Comparison of ENCODE assay signal across 8 cellular contexts in genomic region chr3:42804113-42804830, GRCh38. TPM values are rescaled to one million over a fixed set of nuclear protein-coding genes. Genes with fewer than 3 reads are reported as not detected.
DNase-seq lines count a peak whose midpoint lies in the region; ATAC-seq and TF ChIP-seq lines count a peak whose summit lies in the region.

TSS of gene HIGD1A (minus strand) at chr3:42804490. CDS start at chr3:42794253, 10,237 bp downstream.

- H3F3A ChIP-seq in PC-9 (ENCODE audit: insufficient read depth, low read depth): peaks cover 7% of the 10 kb centered on the region; the same call in 1 of the 2 replicates

- H3K79me2 ChIP-seq in PC-9 (ENCODE audit: low read depth): peaks cover 47% of the 10 kb centered on the region

- BruUV-seq in PC-9 (replicated peaks; lab: Mats Ljungman, UMichigan): no TSS peak

- POLR2A ChIA-PET in PC-9 (lab: Charles Lee; ENCODE audit: unreplicated experiment): interaction anchor here (0.5 to 0.6 kb wide), 2 partner anchors 16 to 644 kb away, joined by 20 to 24 read pairs; no protein-coding TSS in a partner anchor

- peaks cover 24% of the 10 kb centered on the region for H3K4me1 ChIP-seq in PC-9 (replicated peaks; ENCODE audit: insufficient read depth)
- H3K4me1 ChIP-seq in mucosa of rectum (ENCODE audit: control insufficient read depth in 2 of 2, insufficient read depth in 2 of 2, low read length in 2 of 2): peaks cover 12 to 21% of the 10 kb centered on the region in 2 donors

- no peaks in the 10 kb centered on the region for H3K9me2 ChIP-seq in PC-9 (ENCODE audit: insufficient read depth)

- CTCF ChIA-PET in PC-9 (lab: Charles Lee): no interaction called here

- peak within 1 kb of the TSS; percentile 99 for H2AFZ ChIP-seq in PC-9

- H3K36me3 ChIP-seq in PC-9 (ENCODE audit: low read depth): no peaks in the 10 kb centered on the region
- no peaks in the 10 kb centered on the region for H3K36me3 ChIP-seq in mucosa of rectum (ENCODE audit: control insufficient read depth in 2 of 2, insufficient read depth in 2 of 2, low read length in 2 of 2)

- peak within 1 kb of the TSS; percentile 99 for H3K4me2 ChIP-seq in PC-9

- DNase-seq in DMS153 (lab: John Stamatoyannopoulos, UW) (peak; percentile 80), PC-9 (peak; percentile 91 to 93), epithelial cell of proximal tubule (ENCODE audit: low read depth) (no peak)
- DNase-seq in Jurkat, Clone E6-1 (ENCODE audit: low read depth, low spot score): peak; percentile 91
- DNase-seq in activated T-cell treated with anti-CD3 and anti-CD28 coated beads, Interleukin-2, amount 50 U/mL, for 1 hour: peak; percentile 91
- peak; percentile 94 for DNase-seq in stimulated activated CD8-positive, alpha-beta memory T cell treated with anti-CD3 and anti-CD28 coated beads, Interleukin-4, amount 100 ng/mL, for 48 hours

- H4K20me1 ChIP-seq in PC-9 (ENCODE audit: insufficient read depth): no peaks in the 10 kb centered on the region

- ATAC-seq in GM21619 (IDR thresholded peaks at IDR 0.05; ENCODE audit: unreplicated experiment): peak; percentile 97

- H3K27ac ChIP-seq in PC-9: peak within 1 kb of the TSS; percentile 81
- peak within 1 kb of the TSS; percentile 99 for H3K27ac ChIP-seq in mucosa of rectum (ENCODE audit: low read depth in 2 of 2, low read length in 2 of 2)

- TF ChIP-seq CTCF in PC-9 (conservative IDR thresholded peaks at IDR 0.05) (no peak), epithelial cell of proximal tubule (conservative IDR thresholded peaks at IDR 0.05; ENCODE audit: low read depth, low read length) (no peak)

- H3K4me3 ChIP-seq in Jurkat, Clone E6-1 (ENCODE audit: low read length): peak within 1 kb of the TSS; percentile 89
- H3K4me3 ChIP-seq in PC-9: peak within 1 kb of the TSS; percentile 84
- peak within 1 kb of the TSS; percentile 65 for H3K4me3 ChIP-seq in epithelial cell of proximal tubule (ENCODE audit: low read depth, low read length)
- peak within 1 kb of the TSS; percentile 76 to 82 for H3K4me3 ChIP-seq in mucosa of rectum (ENCODE audit: low read length in 2 of 2)

- H3K27me3 ChIP-seq in PC-9 (ENCODE audit: insufficient read depth, low read depth): no peaks in the 10 kb centered on the region
- no peaks in the 10 kb centered on the region for H3K27me3 ChIP-seq in mucosa of rectum (ENCODE audit: control insufficient read depth in 2 of 2, insufficient read depth in 2 of 2, low read length in 2 of 2)

- intact Hi-C loops in PC-9 (cut with micrococcal nuclease; ENCODE audit: unreplicated experiment): loop anchor here (2.0 kb wide), 1 partner anchor 25 kb away; no protein-coding TSS in a partner anchor

- peak within 1 kb of the TSS; percentile 96 to 100 for H3K9ac ChIP-seq in mucosa of rectum (ENCODE audit: low read depth in 1 of 2, low read length in 2 of 2)

- no peaks in the 10 kb centered on the region for H3K9me3 ChIP-seq in PC-9 (ENCODE audit: insufficient read depth, low read depth)
- H3K9me3 ChIP-seq in mucosa of rectum (ENCODE audit: control insufficient read depth in 2 of 2, low read length in 2 of 2): no peaks in the 10 kb centered on the region

RNA-seq across cellular contexts. Expression of gene HIGD1A, which starts in this region (rescaled TPM):
- polyA plus RNA-seq in Jurkat, Clone E6-1 (2012; ENCODE audit: insufficient read depth, insufficient read length): 104 TPM
- total RNA-seq in PC-9 (2021) (48.2 and 69.7 TPM in 2 replicates), epithelial cell of proximal tubule (246 and 247 TPM in 2 replicates)
